In the genomic region with DNA sequence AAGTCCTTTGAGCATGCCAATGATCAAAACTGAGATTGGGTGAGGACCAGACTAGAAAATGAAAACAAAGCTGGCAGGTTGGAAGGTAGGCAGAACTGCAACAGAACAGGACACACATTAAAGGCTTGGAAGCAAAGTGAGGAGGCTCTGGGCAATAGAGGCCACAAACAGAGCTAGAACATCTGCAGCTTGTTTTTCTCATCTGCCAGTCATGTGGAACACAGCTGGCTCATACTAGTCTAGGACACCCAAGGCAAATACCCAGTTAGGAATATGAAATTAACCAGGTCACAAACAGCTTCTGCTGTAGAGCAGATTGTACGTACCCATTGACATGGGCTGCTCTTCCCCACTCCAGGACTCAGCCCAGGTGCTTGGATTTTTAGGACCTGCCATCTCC, we compare ENCODE assay signal across 28 cellular contexts.
DNase-seq lines count a peak whose midpoint lies in the region; ATAC-seq and TF ChIP-seq lines count a peak whose summit lies in the region.
"Had no signal": no experiment of that assay in that cellular context is flagged by ENCODE, and none has a peak within 500 bp of the region (broad histone marks: within the 10 kb centered on the region; RNA-seq: fewer than 3 reads in every experiment).

No MANE protein-coding gene starts in this region.

- no peak overlapping the region for H3K4me3 Mint-ChIP-seq in stimulated activated naive CD8-positive, alpha-beta T cell treated with anti-CD3 and anti-CD28 coated beads, Interleukin-15, Interleukin-2, amounts not matched to agents 100 ng/mL and 50 ng/mL, for 24 hours
- H3K4me3 Mint-ChIP-seq: activated T-cell treated with anti-CD3 and anti-CD28 coated beads, Interleukin-2, amount 50 U/mL, for 4 hours; effector memory CD8-positive, alpha-beta T cell; nephron had no signal

- H3K4me1 Mint-ChIP-seq in stimulated activated naive CD8-positive, alpha-beta T cell treated with anti-CD3 and anti-CD28 coated beads, Interleukin-15, Interleukin-2, amounts not matched to agents 100 ng/mL and 50 ng/mL, for 24 hours (ENCODE audit: low read depth): peaks cover 24% of the 10 kb centered on the region
- H3K4me1 Mint-ChIP-seq: nephron had no signal

- ATAC-seq in stimulated activated naive CD8-positive, alpha-beta T cell treated with anti-CD3 and anti-CD28 coated beads, Interleukin-15, Interleukin-2, amounts not matched to agents 100 U/mL and 50 U/mL, for 24 hours: no peak
- ATAC-seq in GM21390 (IDR thresholded peaks at IDR 0.05; ENCODE audit: unreplicated experiment): no peak
- ATAC-seq: activated T-cell treated with anti-CD3 and anti-CD28 coated beads, Interleukin-2, amount 50 U/mL, for 4 hours; effector memory CD8-positive, alpha-beta T cell; HCT116 had no signal

- H3K27me3 Mint-ChIP-seq in stimulated activated naive CD8-positive, alpha-beta T cell treated with anti-CD3 and anti-CD28 coated beads, Interleukin-15, Interleukin-2, amounts not matched to agents 100 ng/mL and 50 ng/mL, for 24 hours: no peaks in the 10 kb centered on the region
- H3K27me3 Mint-ChIP-seq: effector memory CD8-positive, alpha-beta T cell had no signal

- H3K9me3 Mint-ChIP-seq in stimulated activated naive CD8-positive, alpha-beta T cell treated with anti-CD3 and anti-CD28 coated beads, Interleukin-15, Interleukin-2, amounts not matched to agents 100 ng/mL and 50 ng/mL, for 24 hours: no peaks in the 10 kb centered on the region
- H3K9me3 Mint-ChIP-seq: activated T-cell treated with anti-CD3 and anti-CD28 coated beads, Interleukin-2, amount 50 U/mL, for 4 hours; effector memory CD8-positive, alpha-beta T cell; nephron had no signal

- no peak for TF ChIP-seq CTCF in choroid plexus epithelial cell (conservative IDR thresholded peaks at IDR 0.05; ENCODE audit: low read depth, low read length)

- no peak for DNase-seq in stimulated activated naive CD8-positive, alpha-beta T cell treated with anti-CD3 and anti-CD28 coated beads, Interleukin-15, Interleukin-2, amounts not matched to agents 100 U/mL and 50 U/mL, for 24 hours
- DNase-seq in NAMALWA (ENCODE audit: low spot score) (peak; percentile 93), choroid plexus epithelial cell (ENCODE audit: low read depth) (peak; percentile 3), AG08395 (ENCODE audit: low spot score) (no peak), UCSD-AML1 (lab: John Stamatoyannopoulos, UW; ENCODE audit: unreplicated experiment) (no peak)
- no peak for DNase-seq in activated T-cell treated with anti-CD3 and anti-CD28 coated beads, Interleukin-2, amount 50 U/mL, for 1 hour
- DNase-seq: activated CD4-positive, alpha-beta T cell treated with anti-CD3 and anti-CD28 coated beads for 4 hours; activated naive CD4-positive, alpha-beta T cell; activated T-cell treated with anti-CD3 and anti-CD28 coated beads, Interleukin-2, amount 50 U/mL, for 4 hours; aorta; cortex of kidney; effector memory CD8-positive, alpha-beta T cell; foreskin melanocyte; KBM-7; MM.1S; NCI-H1417; NCI-H2081; NCI-H2227 treated with DMSO at 0.1 percent for 48 hours; NCI-H526 treated with DMSO at 0.1 percent for 48 hours; ovary; stimulated activated CD4-positive, alpha-beta T cell treated with anti-CD3 and anti-CD28 coated beads, Interleukin-1b, Interleukin-23, amount 100 ng/mL, for 48 hours; trophoblast cell had no signal

- H3K36me3 Mint-ChIP-seq in stimulated activated naive CD8-positive, alpha-beta T cell treated with anti-CD3 and anti-CD28 coated beads, Interleukin-15, Interleukin-2, amounts not matched to agents 100 ng/mL and 50 ng/mL, for 24 hours (ENCODE audit: low read depth): no peaks in the 10 kb centered on the region

- H3K27ac Mint-ChIP-seq in stimulated activated naive CD8-positive, alpha-beta T cell treated with anti-CD3 and anti-CD28 coated beads, Interleukin-15, Interleukin-2, amounts not matched to agents 100 ng/mL and 50 ng/mL, for 24 hours: peak overlapping the region; percentile 18
- H3K27ac Mint-ChIP-seq: effector memory CD8-positive, alpha-beta T cell; nephron had no signal

- no peak overlapping the region for H3K4me3 ChIP-seq in choroid plexus epithelial cell (ENCODE audit: low read depth, low read length)
- H3K4me3 ChIP-seq: lung, ovary, smooth muscle cell had no signal

Comparison
In these comparisons a context has a peak if more than half of its experiments do, and no peak if none do; other contexts are left out.
1. DNase-seq: peak in NAMALWA (single experiment) and choroid plexus epithelial cell (single experiment); none in stimulated activated naive CD8-positive, alpha-beta T cell treated with anti-CD3 and anti-CD28 coated beads, Interleukin-15, Interleukin-2, amounts not matched to agents 100 U/mL and 50 U/mL, for 24 hours (single experiment), activated T-cell treated with anti-CD3 and anti-CD28 coated beads, Interleukin-2, amount 50 U/mL, for 1 hour (single experiment), AG08395 (single experiment) and UCSD-AML1 (single experiment).